Comparison of ENCODE assay signal across 19 cellular contexts in genomic region chr5:50302815-50303490, GRCh38.
A peak's percentile ranks its signal among the peaks of the same experiment; 100 is the strongest.
DNase-seq lines count a peak whose midpoint lies in the region; ATAC-seq, FAIRE-seq and TF ChIP-seq lines count a peak whose summit lies in the region.
"Had no signal": no experiment of that assay in that cellular context is flagged by ENCODE, and none has a peak within 500 bp of the region (broad histone marks: within the 10 kb centered on the region; RNA-seq: fewer than 3 reads in every experiment).

No MANE protein-coding gene starts in this region.

- POLR2A ChIA-PET in activated CD8-positive, alpha-beta T cell treated with anti-CD3 and anti-CD28 coated beads for 36 hours (lab: Charles Lee): interaction anchor here (0.6 kb wide), 1 partner anchor 71 kb away, joined by 4 read pairs; no protein-coding TSS in a partner anchor

- peaks cover 7% of the 10 kb centered on the region for H3K36me3 Mint-ChIP-seq in activated CD8-positive, alpha-beta T cell treated with anti-CD3 and anti-CD28 coated beads for 36 hours (ENCODE audit: low read depth)

- peaks cover 16% of the 10 kb centered on the region; the same call in 1 of the 2 replicates for H3F3A ChIP-seq in SU-DHL-6 (ENCODE audit: insufficient read depth)

- H3K27me3 Mint-ChIP-seq in activated CD8-positive, alpha-beta T cell treated with anti-CD3 and anti-CD28 coated beads for 36 hours: no peaks in the 10 kb centered on the region
- H3K27me3 Mint-ChIP-seq: activated CD4-positive, alpha-beta T cell treated with anti-CD3 and anti-CD28 coated beads, Interleukin-2, amount 10 ng/mL, durations not matched to agents 24 days and 14 days; activated T-helper 17 cell treated with anti-CD3 and anti-CD28 coated beads, Interleukin-2, amount 50 U/mL, for 72 hours had no signal

- H3K4me1 Mint-ChIP-seq in activated CD8-positive, alpha-beta T cell treated with anti-CD3 and anti-CD28 coated beads for 36 hours (ENCODE audit: low read depth): no peaks in the 10 kb centered on the region
- H3K4me1 Mint-ChIP-seq: activated CD4-positive, alpha-beta T cell treated with anti-CD3 and anti-CD28 coated beads, Interleukin-2, amount 10 ng/mL, durations not matched to agents 24 days and 14 days; activated T-helper 17 cell treated with anti-CD3 and anti-CD28 coated beads, Interleukin-2, amount 50 U/mL, for 72 hours; GM23338; naive thymus-derived CD4-positive, alpha-beta T cell had no signal

- H4K20me1 ChIP-seq in SU-DHL-6 (ENCODE audit: low read depth, low read length) (no peaks in the 10 kb centered on the region), keratinocyte (ENCODE audit: control insufficient read depth, extremely low read depth, insufficient read depth, low read length) (no peaks in the 10 kb centered on the region)

- no peaks in the 10 kb centered on the region for H3K9me3 ChIP-seq in SU-DHL-6 (ENCODE audit: insufficient read depth, low read length)
- no peaks in the 10 kb centered on the region for H3K9me3 ChIP-seq in keratinocyte (ENCODE audit: control insufficient read depth, low read depth, low read length)
- H3K9me3 ChIP-seq: ascending aorta, upper lobe of right lung had no signal

- H3K9me1 ChIP-seq in keratinocyte (ENCODE audit: control insufficient read depth, extremely low read depth, insufficient read depth, low read length): no peaks in the 10 kb centered on the region

- peak; percentile 50 for DNase-seq in COLO829 (ENCODE audit: low spot score)
- DNase-seq in HS-5 (ENCODE audit: low read depth): peak; percentile 81
- peak; percentile 40 for DNase-seq in keratinocyte (ENCODE audit: low read depth, low spot score)
- no peak for DNase-seq in mucosa of gallbladder (ENCODE audit: low spot score)
- DNase-seq in activated CD8-positive, alpha-beta T cell treated with anti-CD3 and anti-CD28 coated beads for 36 hours: no peak
- no peak for DNase-seq in amniotic stem cell (lab: John Stamatoyannopoulos, UW)
- DNase-seq in NCI-H2227 treated with DMSO at 0.1 percent for 48 hours (lab: John Stamatoyannopoulos, UW): no peak
- DNase-seq: activated CD4-positive, alpha-beta T cell treated with anti-CD3 and anti-CD28 coated beads, Interleukin-2, amount 10 ng/mL, durations not matched to agents 24 days and 14 days; dorsolateral prefrontal cortex; MV-4-11; naive thymus-derived CD4-positive, alpha-beta T cell; upper lobe of right lung had no signal

- H3K9ac ChIP-seq in SU-DHL-6 (ENCODE audit: low read length) (no peak overlapping the region), keratinocyte (ENCODE audit: control insufficient read depth, extremely low read depth, insufficient read depth, low read length) (no peak overlapping the region)

- ATAC-seq in activated CD8-positive, alpha-beta T cell treated with anti-CD3 and anti-CD28 coated beads for 36 hours: no peak
- ATAC-seq: activated T-helper 17 cell treated with anti-CD3 and anti-CD28 coated beads, Interleukin-2, amount 50 U/mL, for 72 hours; GM23338; naive thymus-derived CD4-positive, alpha-beta T cell; upper lobe of right lung had no signal

- H2AFZ ChIP-seq in SU-DHL-6 (ENCODE audit: low read depth, low read length, severe bottlenecking) (peak overlapping the region; percentile 47), keratinocyte (ENCODE audit: control insufficient read depth, low read length) (peak overlapping the region; percentile 63)
- H2AFZ ChIP-seq: GM23338 had no signal

- H3K9me3 Mint-ChIP-seq in activated CD8-positive, alpha-beta T cell treated with anti-CD3 and anti-CD28 coated beads for 36 hours: peaks cover 11% of the 10 kb centered on the region

- no peaks in the 10 kb centered on the region for H3K36me3 ChIP-seq in SU-DHL-6 (ENCODE audit: low read length)
- H3K36me3 ChIP-seq in keratinocyte (ENCODE audit: control insufficient read depth in 2 of 2, extremely low read depth in 1 of 2, insufficient read depth in 2 of 2, low read length in 2 of 2): no peaks in the 10 kb centered on the region
- H3K36me3 ChIP-seq: ascending aorta, upper lobe of right lung had no signal

- intact Hi-C loops in activated CD8-positive, alpha-beta T cell treated with anti-CD3 and anti-CD28 coated beads for 36 hours (cut with micrococcal nuclease): no loop called here

- peak; percentile 69 for FAIRE-seq in keratinocyte (lab: Jason Lieb, UNC)
- FAIRE-seq: frontal cortex, G401.6, islet of Langerhans had no signal

- no peak overlapping the region for H3K27ac Mint-ChIP-seq in activated CD8-positive, alpha-beta T cell treated with anti-CD3 and anti-CD28 coated beads for 36 hours
- H3K27ac Mint-ChIP-seq: activated CD4-positive, alpha-beta T cell treated with anti-CD3 and anti-CD28 coated beads, Interleukin-2, amount 10 ng/mL, durations not matched to agents 24 days and 14 days; activated T-helper 17 cell treated with anti-CD3 and anti-CD28 coated beads, Interleukin-2, amount 50 U/mL, for 72 hours; GM23338; naive thymus-derived CD4-positive, alpha-beta T cell had no signal

- peaks cover 28% of the 10 kb centered on the region for H3K4me1 ChIP-seq in keratinocyte (ENCODE audit: control insufficient read depth, extremely low read depth, insufficient read depth, low read length)
- H3K4me1 ChIP-seq: ascending aorta, upper lobe of right lung had no signal

- TF ChIP-seq CTCF in SU-DHL-6 (IDR thresholded peaks at IDR 0.05; ENCODE audit: insufficient read depth, low read length, poor library complexity, severe bottlenecking): no peak
- TF ChIP-seq CTCF in keratinocyte (optimal IDR thresholded peaks at IDR 0.05 in 1 of 3, IDR thresholded peaks at IDR 0.05 in 1 of 3, conservative IDR thresholded peaks at IDR 0.05 in 1 of 3; ENCODE audit: extremely low read depth in 1 of 3, insufficient read depth in 2 of 3, low read length in 3 of 3): no peak
- TF ChIP-seq CTCF in activated CD8-positive, alpha-beta T cell treated with anti-CD3 and anti-CD28 coated beads for 36 hours (IDR thresholded peaks at IDR 0.05): no peak

- H3K27me3 ChIP-seq in SU-DHL-6 (ENCODE audit: low read length) (no peaks in the 10 kb centered on the region), keratinocyte (ENCODE audit: control insufficient read depth, extremely low read depth, insufficient read depth, low read length) (no peaks in the 10 kb centered on the region)
- H3K27me3 ChIP-seq: ascending aorta, upper lobe of right lung had no signal

- dilution Hi-C loops in keratinocyte (cut with MboI; ENCODE audit: extremely low pct_ligation_motif_present, low sequenced_read_pairs): no loop called here

- H3K4me2 ChIP-seq in SU-DHL-6 (ENCODE audit: low read depth, low read length, poor library complexity, severe bottlenecking): peak overlapping the region; percentile 94
- peak overlapping the region; percentile 27 for H3K4me2 ChIP-seq in keratinocyte (ENCODE audit: control insufficient read depth, extremely low read depth, insufficient read depth, low read depth, low read length)
- H3K4me2 ChIP-seq: GM23338 had no signal

- no peaks in the 10 kb centered on the region for H3K79me2 ChIP-seq in SU-DHL-6 (ENCODE audit: insufficient read depth, low read length)
- H3K79me2 ChIP-seq in keratinocyte (ENCODE audit: control insufficient read depth, insufficient read depth, low read length): no peaks in the 10 kb centered on the region

- H3K4me3 Mint-ChIP-seq in activated CD8-positive, alpha-beta T cell treated with anti-CD3 and anti-CD28 coated beads for 36 hours: no peak overlapping the region
- H3K4me3 Mint-ChIP-seq: activated CD4-positive, alpha-beta T cell treated with anti-CD3 and anti-CD28 coated beads, Interleukin-2, amount 10 ng/mL, durations not matched to agents 24 days and 14 days; activated T-helper 17 cell treated with anti-CD3 and anti-CD28 coated beads, Interleukin-2, amount 50 U/mL, for 72 hours; GM23338; naive thymus-derived CD4-positive, alpha-beta T cell had no signal

- CTCF ChIA-PET in activated CD8-positive, alpha-beta T cell treated with anti-CD3 and anti-CD28 coated beads for 36 hours (lab: Charles Lee): no interaction called here

- H3K27ac ChIP-seq in SU-DHL-6 (ENCODE audit: low read depth, low read length) (peak overlapping the region; percentile 92), keratinocyte (ENCODE audit: control insufficient read depth, insufficient read depth, low read length) (peak overlapping the region; percentile 38)
- H3K27ac ChIP-seq: ascending aorta, dorsolateral prefrontal cortex, upper lobe of right lung had no signal

- H3K4me3 ChIP-seq in SU-DHL-6 (ENCODE audit: insufficient read depth, low read length, poor library complexity, severe bottlenecking) (no peak overlapping the region), keratinocyte (ENCODE audit: control insufficient read depth in 2 of 3, extremely low read depth in 1 of 3, insufficient read depth in 2 of 3, low read depth in 1 of 3, low read length in 3 of 3) (no peak overlapping the region)
- H3K4me3 ChIP-seq: ascending aorta, dorsolateral prefrontal cortex, GM23338, upper lobe of right lung had no signal

- H3K9me2 ChIP-seq in SU-DHL-6 (replicated peaks; ENCODE audit: insufficient read depth, low read length): no peaks in the 10 kb centered on the region

Comparison
In these comparisons a context has a peak if more than half of its experiments do, and no peak if none do; other contexts are left out.
1. DNase-seq: peak in COLO829 (single experiment), HS-5 (single experiment) and keratinocyte (single experiment); none in mucosa of gallbladder (single experiment), activated CD8-positive, alpha-beta T cell treated with anti-CD3 and anti-CD28 coated beads for 36 hours (single experiment), amniotic stem cell (single experiment) and NCI-H2227 treated with DMSO at 0.1 percent for 48 hours (single experiment).